Comparison of ENCODE assay signal across 1 cellular context in the genomic region with DNA sequence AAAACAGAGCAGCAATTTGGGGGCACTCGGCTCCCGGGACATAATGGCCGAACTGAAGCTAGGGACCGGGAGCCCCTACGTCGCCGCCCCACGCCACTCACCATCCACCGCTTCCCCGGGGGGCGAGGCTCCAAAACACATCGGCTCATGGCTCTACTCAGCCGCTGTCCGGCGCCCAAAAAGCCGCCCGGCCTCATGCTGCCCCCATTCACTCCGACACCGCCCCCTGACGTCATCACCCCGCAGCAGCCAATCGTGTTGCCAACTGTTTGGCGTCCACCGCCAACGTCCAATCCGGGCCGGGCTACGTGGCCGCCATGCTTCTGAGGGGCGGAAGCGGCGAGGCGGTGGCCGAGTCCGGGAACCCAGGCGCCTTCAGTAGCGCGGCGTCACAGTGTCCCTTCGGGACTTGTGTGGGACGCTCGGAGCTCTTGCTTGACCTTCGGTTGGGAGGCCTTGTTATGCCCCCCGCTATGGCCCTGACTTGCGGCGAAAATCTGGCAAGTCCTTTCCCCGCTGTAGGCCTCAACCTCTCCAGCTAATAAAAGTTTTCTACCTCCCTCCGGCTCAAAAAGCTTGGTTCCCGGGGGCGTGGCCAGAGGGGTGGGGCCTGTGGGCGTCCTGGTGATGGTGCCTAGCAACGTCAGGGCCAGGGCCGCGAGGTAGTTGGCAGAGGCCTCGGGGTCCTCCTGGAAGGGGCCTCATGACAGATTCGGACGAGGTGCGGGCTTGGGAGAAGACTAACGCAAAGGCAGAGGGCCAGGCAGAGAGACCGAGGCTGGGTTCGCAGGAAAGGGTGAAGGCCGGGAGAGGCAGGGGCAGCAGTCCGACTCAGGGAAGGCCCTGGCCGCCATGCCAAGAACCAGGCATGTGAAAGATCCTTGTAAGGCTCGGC.
TF ChIP-seq lines count a peak whose summit lies in the region.

A gene with protein sequence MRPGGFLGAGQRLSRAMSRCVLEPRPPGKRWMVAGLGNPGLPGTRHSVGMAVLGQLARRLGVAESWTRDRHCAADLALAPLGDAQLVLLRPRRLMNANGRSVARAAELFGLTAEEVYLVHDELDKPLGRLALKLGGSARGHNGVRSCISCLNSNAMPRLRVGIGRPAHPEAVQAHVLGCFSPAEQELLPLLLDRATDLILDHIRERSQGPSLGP (minus strand): TSS at position 221 of the 895 bp plus-strand sequence. CDS start 24 bp downstream, at position 197.
A gene with protein sequence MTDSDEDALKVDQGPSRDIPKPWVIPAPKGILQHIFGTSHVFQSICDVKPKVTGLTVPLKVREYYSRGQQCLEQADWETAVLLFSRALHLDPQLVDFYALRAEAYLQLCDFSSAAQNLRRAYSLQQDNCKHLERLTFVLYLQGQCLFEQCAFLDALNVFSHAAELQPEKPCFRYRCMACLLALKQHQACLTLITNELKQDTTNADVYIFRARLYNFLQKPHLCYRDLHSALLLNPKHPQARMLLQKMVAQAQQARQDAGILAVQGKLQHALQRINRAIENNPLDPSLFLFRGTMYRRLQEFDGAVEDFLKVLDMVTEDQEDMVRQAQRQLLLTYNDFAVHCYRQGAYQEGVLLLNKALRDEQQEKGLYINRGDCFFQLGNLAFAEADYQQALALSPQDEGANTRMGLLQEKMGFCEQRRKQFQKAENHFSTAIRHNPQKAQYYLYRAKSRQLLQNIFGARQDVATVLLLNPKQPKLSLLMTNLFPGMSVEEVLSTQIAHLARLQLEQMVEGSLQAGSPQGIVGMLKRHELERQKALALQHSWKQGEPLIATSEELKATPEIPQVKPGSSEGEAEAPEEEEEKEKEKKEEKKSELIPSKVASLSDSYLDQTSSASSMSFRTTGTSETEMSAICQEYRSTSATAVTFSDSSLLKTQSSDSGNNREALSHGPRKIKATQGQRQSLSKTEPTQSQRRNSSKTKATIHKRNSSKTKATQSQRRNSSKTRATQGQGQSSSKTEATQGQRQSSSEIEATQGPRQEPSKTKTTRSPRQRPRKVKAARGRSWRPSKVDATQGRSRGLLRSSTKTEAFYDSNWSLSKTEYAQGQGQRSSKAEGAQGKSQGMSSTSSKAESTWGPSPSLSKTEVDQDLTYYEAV (plus strand): TSS at position 637 of the 895 bp plus-strand sequence. CDS start 67 bp downstream, at position 704.

TF ChIP-seq in HepG2, 621 proteins besides CTCF, POLR2A, EP300 and RAD21 (continued from another document and continues in another):
- TF ChIP-seq, protein P1, sequence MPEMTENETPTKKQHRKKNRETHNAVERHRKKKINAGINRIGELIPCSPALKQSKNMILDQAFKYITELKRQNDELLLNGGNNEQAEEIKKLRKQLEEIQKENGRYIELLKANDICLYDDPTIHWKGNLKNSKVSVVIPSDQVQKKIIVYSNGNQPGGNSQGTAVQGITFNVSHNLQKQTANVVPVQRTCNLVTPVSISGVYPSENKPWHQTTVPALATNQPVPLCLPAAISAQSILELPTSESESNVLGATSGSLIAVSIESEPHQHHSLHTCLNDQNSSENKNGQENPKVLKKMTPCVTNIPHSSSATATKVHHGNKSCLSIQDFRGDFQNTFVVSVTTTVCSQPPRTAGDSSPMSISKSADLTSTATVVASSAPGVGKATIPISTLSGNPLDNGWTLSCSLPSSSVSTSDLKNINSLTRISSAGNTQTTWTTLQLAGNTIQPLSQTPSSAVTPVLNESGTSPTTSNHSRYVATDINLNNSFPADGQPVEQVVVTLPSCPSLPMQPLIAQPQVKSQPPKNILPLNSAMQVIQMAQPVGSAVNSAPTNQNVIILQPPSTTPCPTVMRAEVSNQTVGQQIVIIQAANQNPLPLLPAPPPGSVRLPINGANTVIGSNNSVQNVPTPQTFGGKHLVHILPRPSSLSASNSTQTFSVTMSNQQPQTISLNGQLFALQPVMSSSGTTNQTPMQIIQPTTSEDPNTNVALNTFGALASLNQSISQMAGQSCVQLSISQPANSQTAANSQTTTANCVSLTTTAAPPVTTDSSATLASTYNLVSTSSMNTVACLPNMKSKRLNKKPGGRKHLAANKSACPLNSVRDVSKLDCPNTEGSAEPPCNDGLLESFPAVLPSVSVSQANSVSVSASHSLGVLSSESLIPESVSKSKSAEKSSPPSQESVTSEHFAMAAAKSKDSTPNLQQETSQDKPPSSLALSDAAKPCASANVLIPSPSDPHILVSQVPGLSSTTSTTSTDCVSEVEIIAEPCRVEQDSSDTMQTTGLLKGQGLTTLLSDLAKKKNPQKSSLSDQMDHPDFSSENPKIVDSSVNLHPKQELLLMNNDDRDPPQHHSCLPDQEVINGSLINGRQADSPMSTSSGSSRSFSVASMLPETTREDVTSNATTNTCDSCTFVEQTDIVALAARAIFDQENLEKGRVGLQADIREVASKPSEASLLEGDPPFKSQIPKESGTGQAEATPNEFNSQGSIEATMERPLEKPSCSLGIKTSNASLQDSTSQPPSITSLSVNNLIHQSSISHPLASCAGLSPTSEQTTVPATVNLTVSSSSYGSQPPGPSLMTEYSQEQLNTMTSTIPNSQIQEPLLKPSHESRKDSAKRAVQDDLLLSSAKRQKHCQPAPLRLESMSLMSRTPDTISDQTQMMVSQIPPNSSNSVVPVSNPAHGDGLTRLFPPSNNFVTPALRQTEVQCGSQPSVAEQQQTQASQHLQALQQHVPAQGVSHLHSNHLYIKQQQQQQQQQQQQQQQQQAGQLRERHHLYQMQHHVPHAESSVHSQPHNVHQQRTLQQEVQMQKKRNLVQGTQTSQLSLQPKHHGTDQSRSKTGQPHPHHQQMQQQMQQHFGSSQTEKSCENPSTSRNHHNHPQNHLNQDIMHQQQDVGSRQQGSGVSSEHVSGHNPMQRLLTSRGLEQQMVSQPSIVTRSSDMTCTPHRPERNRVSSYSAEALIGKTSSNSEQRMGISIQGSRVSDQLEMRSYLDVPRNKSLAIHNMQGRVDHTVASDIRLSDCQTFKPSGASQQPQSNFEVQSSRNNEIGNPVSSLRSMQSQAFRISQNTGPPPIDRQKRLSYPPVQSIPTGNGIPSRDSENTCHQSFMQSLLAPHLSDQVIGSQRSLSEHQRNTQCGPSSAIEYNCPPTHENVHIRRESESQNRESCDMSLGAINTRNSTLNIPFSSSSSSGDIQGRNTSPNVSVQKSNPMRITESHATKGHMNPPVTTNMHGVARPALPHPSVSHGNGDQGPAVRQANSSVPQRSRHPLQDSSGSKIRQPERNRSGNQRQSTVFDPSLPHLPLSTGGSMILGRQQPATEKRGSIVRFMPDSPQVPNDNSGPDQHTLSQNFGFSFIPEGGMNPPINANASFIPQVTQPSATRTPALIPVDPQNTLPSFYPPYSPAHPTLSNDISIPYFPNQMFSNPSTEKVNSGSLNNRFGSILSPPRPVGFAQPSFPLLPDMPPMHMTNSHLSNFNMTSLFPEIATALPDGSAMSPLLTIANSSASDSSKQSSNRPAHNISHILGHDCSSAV (CRISPR knock-in tag; IDR thresholded peaks at IDR 0.05; ENCODE audit: borderline replicate concordance): 0 out of 2 replicates have a peak, but pooled peaks have one; percentile 67
- TF ChIP-seq ZNF569 (CRISPR knock-in tag; IDR thresholded peaks at IDR 0.05; ENCODE audit: borderline replicate concordance): no peak
- TF ChIP-seq ATAD3A (CRISPR knock-in tag; IDR thresholded peaks at IDR 0.05): no peak
- peak; percentile 65; the same call in 1 of the 2 replicates for TF ChIP-seq ZHX1 (CRISPR knock-in tag; IDR thresholded peaks at IDR 0.05; ENCODE audit: low read depth)
- TF ChIP-seq ZSCAN9 (CRISPR knock-in tag; IDR thresholded peaks at IDR 0.05; ENCODE audit: borderline replicate concordance): peak; percentile 29; the same call in 1 of the 2 replicates
- peak; percentile 26; the same call in 1 of the 2 replicates for TF ChIP-seq SP5 (CRISPR knock-in tag; IDR thresholded peaks at IDR 0.05; ENCODE audit: borderline replicate concordance, low read depth)
- 0 out of 2 replicates have a peak, but pooled peaks have one; percentile 14 for TF ChIP-seq NCOA1 (CRISPR knock-in tag; IDR thresholded peaks at IDR 0.05)
- peak; percentile 83 for TF ChIP-seq PHF21A (CRISPR knock-in tag; IDR thresholded peaks at IDR 0.05)
- no peak; the same call in 1 of the 2 replicates for TF ChIP-seq BCL3 (CRISPR knock-in tag; IDR thresholded peaks at IDR 0.05)
- TF ChIP-seq ZNF720 (CRISPR knock-in tag; IDR thresholded peaks at IDR 0.05): 0 out of 2 replicates have a peak, but pooled peaks have one; percentile 50
- TF ChIP-seq STAG1 (CRISPR knock-in tag; IDR thresholded peaks at IDR 0.05): no peak; the same call in 1 of the 2 replicates
- TF ChIP-seq DBP (CRISPR knock-in tag; IDR thresholded peaks at IDR 0.05; ENCODE audit: not compliant biosample characterization): no peak
- peak; percentile 100 for TF ChIP-seq ELF1 (CRISPR knock-in tag; IDR thresholded peaks at IDR 0.05)
- TF ChIP-seq, protein P2, sequence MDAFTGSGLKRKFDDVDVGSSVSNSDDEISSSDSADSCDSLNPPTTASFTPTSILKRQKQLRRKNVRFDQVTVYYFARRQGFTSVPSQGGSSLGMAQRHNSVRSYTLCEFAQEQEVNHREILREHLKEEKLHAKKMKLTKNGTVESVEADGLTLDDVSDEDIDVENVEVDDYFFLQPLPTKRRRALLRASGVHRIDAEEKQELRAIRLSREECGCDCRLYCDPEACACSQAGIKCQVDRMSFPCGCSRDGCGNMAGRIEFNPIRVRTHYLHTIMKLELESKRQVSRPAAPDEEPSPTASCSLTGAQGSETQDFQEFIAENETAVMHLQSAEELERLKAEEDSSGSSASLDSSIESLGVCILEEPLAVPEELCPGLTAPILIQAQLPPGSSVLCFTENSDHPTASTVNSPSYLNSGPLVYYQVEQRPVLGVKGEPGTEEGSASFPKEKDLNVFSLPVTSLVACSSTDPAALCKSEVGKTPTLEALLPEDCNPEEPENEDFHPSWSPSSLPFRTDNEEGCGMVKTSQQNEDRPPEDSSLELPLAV (CRISPR knock-in tag; conservative IDR thresholded peaks at IDR 0.05; ENCODE audit: low read depth): no peak
- peak; percentile 48; the same call in 1 of the 2 replicates for TF ChIP-seq POLR2G (IDR thresholded peaks at IDR 0.05; ENCODE audit: low read depth, low read length)
- peak; percentile 88 for TF ChIP-seq RFXAP (CRISPR knock-in tag; IDR thresholded peaks at IDR 0.05; ENCODE audit: borderline replicate concordance)
- TF ChIP-seq ZSCAN29 (CRISPR knock-in tag; conservative IDR thresholded peaks at IDR 0.05): no peak
- TF ChIP-seq NFKBIZ (CRISPR knock-in tag; IDR thresholded peaks at IDR 0.05): 0 out of 2 replicates have a peak, but pooled peaks have one; percentile 18
